In the genomic region with DNA sequence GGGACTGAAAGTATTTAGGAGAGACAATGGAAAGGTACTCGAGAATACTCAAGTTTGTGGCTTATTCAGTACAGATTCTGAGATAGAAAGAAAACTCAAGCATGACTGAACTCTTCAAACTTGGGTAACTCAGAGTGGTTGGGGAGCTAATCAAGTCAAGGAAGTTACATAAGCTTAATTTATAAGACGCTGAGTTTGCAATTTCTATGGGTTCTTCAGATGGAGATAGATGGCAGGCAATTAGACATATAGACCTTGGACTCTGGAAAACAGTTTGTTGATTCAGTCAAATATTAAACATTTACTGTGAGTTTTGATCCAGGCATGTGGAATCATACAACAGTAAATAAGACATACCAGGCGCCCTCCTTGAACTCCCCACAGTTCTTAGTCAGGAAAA, we compare ENCODE assay signal across 28 cellular contexts.
"Had no signal": no experiment of that assay in that cellular context is flagged by ENCODE, and none has a peak within 500 bp of the region (broad histone marks: within the 10 kb centered on the region; RNA-seq: fewer than 3 reads in every experiment).

No MANE protein-coding gene starts in this region.

- FAIRE-seq: endothelial cell of umbilical vein, islet of Langerhans, keratinocyte had no signal

- H3K27ac Mint-ChIP-seq: mesothelial cell of epicardium; naive B cell; naive thymus-derived CD8-positive, alpha-beta T cell had no signal

- H3K27me3 ChIP-seq: dorsolateral prefrontal cortex, esophagus squamous epithelium, gastrocnemius medialis, heart right ventricle, left lung had no signal

- H3K36me3 Mint-ChIP-seq: mesothelial cell of epicardium; naive thymus-derived CD8-positive, alpha-beta T cell had no signal

- H3K4me1 ChIP-seq: esophagus squamous epithelium, gastrocnemius medialis, heart right ventricle, left lung, lower lobe of right lung had no signal

- H3K4me1 Mint-ChIP-seq: mesothelial cell of epicardium; naive B cell; naive thymus-derived CD8-positive, alpha-beta T cell had no signal

- H3K9me3 ChIP-seq: esophagus squamous epithelium, gastrocnemius medialis, lower lobe of right lung, mucosa of descending colon had no signal

- H3K27ac ChIP-seq: coronary artery, dorsolateral prefrontal cortex, epithelial cell of prostate, esophagus squamous epithelium, gastrocnemius medialis, heart right ventricle, left lung, lower lobe of right lung had no signal

- H3K36me3 ChIP-seq: esophagus squamous epithelium, gastrocnemius medialis, heart right ventricle, left lung, lower lobe of right lung had no signal

- H3K4me3 Mint-ChIP-seq: mesothelial cell of epicardium; naive B cell; naive thymus-derived CD8-positive, alpha-beta T cell had no signal

- DNase-seq: dermis blood vessel endothelial cell; dorsolateral prefrontal cortex; effector CD4-positive, alpha-beta T cell; effector memory CD4-positive, alpha-beta T cell; erythroblast; esophagus squamous epithelium; foreskin fibroblast; foreskin melanocyte; gastrocnemius medialis; glutamatergic neuron; head of caudate nucleus; heart right ventricle; hippocampal formation; left cardiac atrium; left lung; left ventricle myocardium superior; lower lobe of right lung; mesenchymal stem cell; mucosa of descending colon; naive B cell; naive thymus-derived CD8-positive, alpha-beta T cell had no signal

- ATAC-seq: esophagus mucosa; gastrocnemius medialis; heart right ventricle; left cardiac atrium; left lung; left ventricle myocardium superior; lower lobe of right lung; mucosa of descending colon; naive thymus-derived CD8-positive, alpha-beta T cell had no signal

- H3K27me3 Mint-ChIP-seq: naive B cell; naive thymus-derived CD8-positive, alpha-beta T cell had no signal

- H3K4me3 ChIP-seq: coronary artery, dorsolateral prefrontal cortex, esophagus squamous epithelium, gastrocnemius medialis, heart right ventricle, left lung, lower lobe of right lung, mucosa of descending colon had no signal
